8 cellular contexts compared by ENCODE assay signal in genomic region chr2:231926761-231927565, GRCh38. TPM values are rescaled to one million over a fixed set of nuclear protein-coding genes. Genes with fewer than 3 reads are reported as not detected.
DNase-seq lines count a peak whose midpoint lies in the region; ATAC-seq and TF ChIP-seq lines count a peak whose summit lies in the region.

No MANE protein-coding gene starts in this region.

- TF ChIP-seq POLR2A in testis (IDR thresholded peaks at IDR 0.05): no peak

- peaks cover 9% of the 10 kb centered on the region for H3K4me1 ChIP-seq in colonic mucosa
- H3K4me1 ChIP-seq in mesodermal cell (ENCODE audit: control insufficient read depth, insufficient read depth, low read length, poor library complexity, severe bottlenecking): peaks cover 6% of the 10 kb centered on the region
- peaks cover 14% of the 10 kb centered on the region for H3K4me1 ChIP-seq in testis

- H3K4me3 ChIP-seq in colonic mucosa (peak overlapping the region; percentile 37), mesodermal cell (ENCODE audit: extremely low read depth, insufficient read depth, low read length, poor library complexity, severe bottlenecking) (peak overlapping the region; percentile 32), testis (peak overlapping the region in 1 of 2 donors; percentile 34)

- no peaks in the 10 kb centered on the region for H3K9me3 ChIP-seq in colonic mucosa
- no peaks in the 10 kb centered on the region for H3K9me3 ChIP-seq in mesodermal cell (ENCODE audit: control insufficient read depth, low read length)
- H3K9me3 ChIP-seq in testis: no peaks in the 10 kb centered on the region

- H3K27me3 ChIP-seq in colonic mucosa: peaks cover 41% of the 10 kb centered on the region
- H3K27me3 ChIP-seq in testis: no peaks in the 10 kb centered on the region

- peak overlapping the region; percentile 52 for H3K4me3 Mint-ChIP-seq in T-helper 2 cell treated with Interferon-gamma antibody and Interleukin-4, amounts not matched to agents 5 μg/mL and 100 μg/mL, for 36 hours
- H3K4me3 Mint-ChIP-seq in immature natural killer cell: peak overlapping the region in 2 of 5 donors; percentile 17 to 46

- H3K4me1 Mint-ChIP-seq in T-helper 2 cell treated with Interferon-gamma antibody and Interleukin-4, amounts not matched to agents 5 μg/mL and 100 μg/mL, for 36 hours (ENCODE audit: low read depth): no peaks in the 10 kb centered on the region
- H3K4me1 Mint-ChIP-seq in immature natural killer cell: peaks cover 0 to 13% of the 10 kb centered on the region in 2 donors

- intact Hi-C loops in colonic mucosa (cut with DNase I) (loop anchor here (5.0 kb wide), 1 partner anchor 215 kb away; no protein-coding TSS in a partner anchor), testis (cut with DNase I; ENCODE audit: low total_unique reads) (no loop called here)

- H3K9ac ChIP-seq in colonic mucosa (ENCODE audit: low read depth in 2 of 2, low read length in 2 of 2): no peak overlapping the region

- ATAC-seq in HG02623 (IDR thresholded peaks at IDR 0.05; ENCODE audit: unreplicated experiment): no peak

- no peaks in the 10 kb centered on the region for H3K36me3 Mint-ChIP-seq in T-helper 2 cell treated with Interferon-gamma antibody and Interleukin-4, amounts not matched to agents 5 μg/mL and 100 μg/mL, for 36 hours (ENCODE audit: low read depth)
- no peaks in the 10 kb centered on the region for H3K36me3 Mint-ChIP-seq in immature natural killer cell

- no peak overlapping the region for H3K27ac Mint-ChIP-seq in T-helper 2 cell treated with Interferon-gamma antibody and Interleukin-4, amounts not matched to agents 5 μg/mL and 100 μg/mL, for 36 hours
- no peak overlapping the region for H3K27ac Mint-ChIP-seq in immature natural killer cell

- TF ChIP-seq CTCF in colonic mucosa (IDR thresholded peaks at IDR 0.05): no peak
- no peak for TF ChIP-seq CTCF in testis (IDR thresholded peaks at IDR 0.05)

- no peaks in the 10 kb centered on the region for H3K9me3 Mint-ChIP-seq in T-helper 2 cell treated with Interferon-gamma antibody and Interleukin-4, amounts not matched to agents 5 μg/mL and 100 μg/mL, for 36 hours
- H3K9me3 Mint-ChIP-seq in immature natural killer cell: no peaks in the 10 kb centered on the region

- H3K27me3 Mint-ChIP-seq in T-helper 2 cell treated with Interferon-gamma antibody and Interleukin-4, amounts not matched to agents 5 μg/mL and 100 μg/mL, for 36 hours (ENCODE audit: low read depth): peaks cover 41% of the 10 kb centered on the region
- H3K27me3 Mint-ChIP-seq in immature natural killer cell (ENCODE audit: low read depth in 3 of 3): peaks cover 4 to 33% (median 8%) of the 10 kb centered on the region in 3 donors

- 20 to 21% methylated on average over 41 to 51 of the region's 51 CpGs for WGBS in mesodermal cell (ENCODE audit: insufficient coverage in 2 of 2), 2 experiments
- WGBS in testis, 2 donors: 6 to 13% methylated on average over 8 to 51 of the region's 51 CpGs

- H3K36me3 ChIP-seq in colonic mucosa: no peaks in the 10 kb centered on the region
- no peaks in the 10 kb centered on the region for H3K36me3 ChIP-seq in mesodermal cell (ENCODE audit: control insufficient read depth, insufficient read depth, low read length)
- H3K36me3 ChIP-seq in testis (ENCODE audit: low read depth, missing control alignments): no peaks in the 10 kb centered on the region

- DNase-seq in T-helper 2 cell treated with Interferon-gamma antibody and Interleukin-4, amounts not matched to agents 5 μg/mL and 100 μg/mL, for 36 hours (ENCODE audit: low spot score): no peak
- DNase-seq in T-helper 2 cell: no peak
- DNase-seq in NCI-H748 (lab: John Stamatoyannopoulos, UW; ENCODE audit: unreplicated experiment): peak; percentile 74
- DNase-seq in colonic mucosa: no peak
- peak; percentile 44 for DNase-seq in testis
- DNase-seq in immature natural killer cell: no peak

- no peak overlapping the region for H3K27ac ChIP-seq in colonic mucosa
- H3K27ac ChIP-seq in mesodermal cell (ENCODE audit: low read depth, low read length, severe bottlenecking): no peak overlapping the region
- no peak overlapping the region for H3K27ac ChIP-seq in testis

RNA-seq across cellular contexts. Expression of gene NPPC, which starts 0.8 kb away (rescaled TPM):
- total RNA-seq in colonic mucosa (1 to 10 TPM in 1 of 2 donors, not detected in 1; 3.2 TPM), testis (not detected)
- 0.77 TPM for polyA plus RNA-seq in mesodermal cell (2013, experiment 1 of 2)
- polyA plus RNA-seq in mesodermal cell (2013, experiment 2 of 2): 0.30 TPM
- polyA plus RNA-seq in testis (ENCODE audit: insufficient read depth, low read depth, low replicate concordance) (0.78 TPM), immature natural killer cell (under 1 TPM in 1 of 3 donors, not detected in 2; 0.33 TPM)

RNA-seq across cellular contexts. Expression of gene DIS3L2, which starts 34.5 kb away (rescaled TPM):
- total RNA-seq in colonic mucosa: 10 to 100 TPM; 22.6 to 32.3 TPM
- 17.7 TPM for polyA plus RNA-seq in mesodermal cell (2013, experiment 1 of 2)
- 15.5 TPM for polyA plus RNA-seq in mesodermal cell (2013, experiment 2 of 2)
- total RNA-seq in testis: 10 to 100 TPM; 70.4 to 80.7 TPM
- 32.5 TPM for polyA plus RNA-seq in testis (ENCODE audit: insufficient read depth, low read depth, low replicate concordance)
- polyA plus RNA-seq in immature natural killer cell: 10 to 100 TPM in 1 of 3 donors, 1 to 10 TPM in 2; 7.6 to 22.5 (median 8.1) TPM

Comparison
In these comparisons a context has a peak if more than half of its experiments do, and no peak if none do; other contexts are left out.
1. DNase-seq: peak in NCI-H748 (single experiment) and testis (single experiment); none in T-helper 2 cell treated with Interferon-gamma antibody and Interleukin-4, amounts not matched to agents 5 μg/mL and 100 μg/mL, for 36 hours (single experiment), T-helper 2 cell (0 of 5), colonic mucosa (single experiment) and immature natural killer cell (0 of 3).